14 cellular contexts compared by ENCODE assay signal in the genomic region with DNA sequence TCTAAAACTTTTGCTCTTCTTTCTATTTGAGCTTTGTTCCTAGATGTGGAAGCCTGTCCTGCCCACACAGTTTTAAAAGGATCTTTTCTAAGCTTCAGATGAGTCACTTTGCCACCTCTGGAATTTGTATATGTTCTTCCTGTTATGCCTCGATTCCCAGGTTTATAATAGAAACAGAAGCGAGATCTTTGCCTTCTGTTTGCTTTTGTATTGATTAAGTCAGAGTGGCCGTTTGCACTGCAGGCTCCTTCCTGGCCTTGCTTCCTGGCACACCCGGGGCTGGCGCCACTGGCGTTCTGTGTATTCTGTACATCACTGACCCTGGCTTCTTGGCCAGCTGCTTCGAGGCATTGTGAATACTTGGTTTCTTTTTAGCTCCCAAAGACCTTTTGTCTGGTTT.
DNase-seq lines count a peak whose midpoint lies in the region; ATAC-seq and TF ChIP-seq lines count a peak whose summit lies in the region.
"Had no signal": no experiment of that assay in that cellular context is flagged by ENCODE, and none has a peak within 500 bp of the region (broad histone marks: within the 10 kb centered on the region; RNA-seq: fewer than 3 reads in every experiment).

No MANE protein-coding gene starts in this region.

- no peaks in the 10 kb centered on the region for H3K9me3 Mint-ChIP-seq in progenitor cell of endocrine pancreas (ENCODE audit: low read depth)
- H3K9me3 Mint-ChIP-seq in CD8-positive, alpha-beta T cell: no peaks in the 10 kb centered on the region
- no peaks in the 10 kb centered on the region for H3K9me3 Mint-ChIP-seq in T-helper 2 cell treated with Interferon-gamma antibody and Interleukin-4, amounts not matched to agents 5 μg/mL and 100 μg/mL, for 36 hours
- H3K9me3 Mint-ChIP-seq: dendritic cell treated with granulocyte-macrophage colony-stimulating factor and Interleukin-4, amounts not matched to agents 40 ng/mL and 50 ng/mL, for 4 days; stimulated activated naive CD8-positive, alpha-beta T cell treated with anti-CD3 and anti-CD28 coated beads, Interleukin-15, Interleukin-2, amounts not matched to agents 100 ng/mL and 50 ng/mL, for 24 hours had no signal

- peaks cover 13% of the 10 kb centered on the region for H3K36me3 ChIP-seq in fibroblast of lung (ENCODE audit: control insufficient read depth, insufficient read depth, low read length)
- no peaks in the 10 kb centered on the region for H3K36me3 ChIP-seq in CD8-positive, alpha-beta T cell (ENCODE audit: insufficient read depth, low read length)
- H3K36me3 ChIP-seq: prostate gland had no signal

- no peaks in the 10 kb centered on the region for H3K27me3 Mint-ChIP-seq in progenitor cell of endocrine pancreas
- H3K27me3 Mint-ChIP-seq in CD8-positive, alpha-beta T cell (ENCODE audit: low read depth): peaks cover 2% of the 10 kb centered on the region
- H3K27me3 Mint-ChIP-seq in T-helper 2 cell treated with Interferon-gamma antibody and Interleukin-4, amounts not matched to agents 5 μg/mL and 100 μg/mL, for 36 hours (ENCODE audit: low read depth): peaks cover 3% of the 10 kb centered on the region
- H3K27me3 Mint-ChIP-seq: stimulated activated naive CD8-positive, alpha-beta T cell treated with anti-CD3 and anti-CD28 coated beads, Interleukin-15, Interleukin-2, amounts not matched to agents 100 ng/mL and 50 ng/mL, for 24 hours had no signal

- H2AFZ ChIP-seq in fibroblast of lung (ENCODE audit: low read length): no peak overlapping the region

- in situ Hi-C loops in G401 (cut with HindIII; ENCODE audit: low sequenced_read_pairs): no loop called here

- H3K27me3 ChIP-seq in fibroblast of lung (ENCODE audit: control insufficient read depth, insufficient read depth, low read length): no peaks in the 10 kb centered on the region
- H3K27me3 ChIP-seq in CD8-positive, alpha-beta T cell (ENCODE audit: insufficient read depth, low read length): no peaks in the 10 kb centered on the region

- H3K27ac Mint-ChIP-seq in progenitor cell of endocrine pancreas: peak overlapping the region; percentile 77
- H3K27ac Mint-ChIP-seq in CD8-positive, alpha-beta T cell: no peak overlapping the region
- H3K27ac Mint-ChIP-seq in T-helper 2 cell treated with Interferon-gamma antibody and Interleukin-4, amounts not matched to agents 5 μg/mL and 100 μg/mL, for 36 hours: no peak overlapping the region
- H3K27ac Mint-ChIP-seq: dendritic cell treated with granulocyte-macrophage colony-stimulating factor and Interleukin-4, amounts not matched to agents 40 ng/mL and 50 ng/mL, for 4 days; stimulated activated naive CD8-positive, alpha-beta T cell treated with anti-CD3 and anti-CD28 coated beads, Interleukin-15, Interleukin-2, amounts not matched to agents 100 ng/mL and 50 ng/mL, for 24 hours had no signal

- peak overlapping the region; percentile 30 for H3K27ac ChIP-seq in fibroblast of lung (ENCODE audit: insufficient read depth, low read length)
- H3K27ac ChIP-seq in CD8-positive, alpha-beta T cell (ENCODE audit: low read depth, low read length): no peak overlapping the region
- H3K27ac ChIP-seq: prostate gland had no signal

- no peak overlapping the region for H3K9ac ChIP-seq in fibroblast of lung (ENCODE audit: insufficient read depth, low read length)

- CTCF ChIA-PET in CD8-positive, alpha-beta T cell (lab: Charles Lee): interaction anchor here (2.0 kb wide), 1 partner anchor 101 kb away, joined by 5 read pairs; no protein-coding TSS in a partner anchor

- H3K9me3 ChIP-seq in fibroblast of lung (ENCODE audit: control insufficient read depth, insufficient read depth, low read depth, low read length): no peaks in the 10 kb centered on the region
- H3K9me3 ChIP-seq in CD8-positive, alpha-beta T cell (ENCODE audit: low read length): no peaks in the 10 kb centered on the region
- H3K9me3 ChIP-seq: prostate gland had no signal

- H3K4me3 ChIP-seq in fibroblast of lung (replicated peaks in 1 of 4; ENCODE audit: control extremely low read depth in 1 of 4, insufficient read depth in 1 of 4, low read depth in 3 of 4, low read length in 4 of 4): no peak overlapping the region
- no peak overlapping the region for H3K4me3 ChIP-seq in CD8-positive, alpha-beta T cell (ENCODE audit: low read depth, low read length)
- H3K4me3 ChIP-seq: prostate gland had no signal

- ATAC-seq in CD8-positive, alpha-beta T cell: no peak

- DNase-seq in G401 (ENCODE audit: low spot score) (peak; percentile 27), SW480 (ENCODE audit: low spot score) (peak; percentile 24), fibroblast of lung (ENCODE audit: low read depth in 2 of 2) (peak; percentile 49 to 62), progenitor cell of endocrine pancreas (ENCODE audit: low spot score, unreplicated experiment) (no peak), D341Med (ENCODE audit: low spot score) (no peak), NAMALWA (ENCODE audit: low spot score) (no peak)
- no peak for DNase-seq in CD8-positive, alpha-beta T cell
- DNase-seq in T-helper 2 cell treated with Interferon-gamma antibody and Interleukin-4, amounts not matched to agents 5 μg/mL and 100 μg/mL, for 36 hours (ENCODE audit: low spot score): no peak
- DNase-seq: activated naive CD4-positive, alpha-beta T cell; NCI-H187; stimulated activated CD4-positive, alpha-beta T cell treated with anti-CD3 and anti-CD28 coated beads, Interleukin-4, amount 100 ng/mL, for 1 hour had no signal

- H3K79me2 ChIP-seq in fibroblast of lung (ENCODE audit: control insufficient read depth, insufficient read depth, low read length): no peaks in the 10 kb centered on the region

- intact Hi-C loops in CD8-positive, alpha-beta T cell (cut with DNase I, micrococcal nuclease): no loop called here

- peak overlapping the region; percentile 13 for H3K4me2 ChIP-seq in fibroblast of lung (ENCODE audit: extremely low read depth, insufficient read depth, low read length)

- peaks cover 45% of the 10 kb centered on the region for H3K4me1 ChIP-seq in fibroblast of lung (ENCODE audit: control insufficient read depth, extremely low read depth, insufficient read depth, low read length)
- no peaks in the 10 kb centered on the region for H3K4me1 ChIP-seq in CD8-positive, alpha-beta T cell (ENCODE audit: insufficient read depth, low read length)
- H3K4me1 ChIP-seq: prostate gland had no signal

- POLR2A ChIA-PET in CD8-positive, alpha-beta T cell (lab: Charles Lee): no interaction called here

- TF ChIP-seq CTCF in fibroblast of lung (conservative IDR thresholded peaks at IDR 0.05 in 1 of 2, IDR thresholded peaks at IDR 0.05 in 1 of 2; ENCODE audit: low read depth in 1 of 2, low read length in 2 of 2) (no peak), progenitor cell of endocrine pancreas (IDR thresholded peaks at IDR 0.05; ENCODE audit: unreplicated experiment) (no peak)
- TF ChIP-seq CTCF in CD8-positive, alpha-beta T cell (IDR thresholded peaks at IDR 0.05): no peak

- peaks cover 13% of the 10 kb centered on the region for H3K36me3 Mint-ChIP-seq in progenitor cell of endocrine pancreas (ENCODE audit: insufficient read depth)
- no peaks in the 10 kb centered on the region for H3K36me3 Mint-ChIP-seq in CD8-positive, alpha-beta T cell
- H3K36me3 Mint-ChIP-seq in T-helper 2 cell treated with Interferon-gamma antibody and Interleukin-4, amounts not matched to agents 5 μg/mL and 100 μg/mL, for 36 hours (ENCODE audit: low read depth): no peaks in the 10 kb centered on the region

- H3K4me1 Mint-ChIP-seq in progenitor cell of endocrine pancreas (ENCODE audit: low read depth): peaks cover 72% of the 10 kb centered on the region
- peaks cover 11% of the 10 kb centered on the region for H3K4me1 Mint-ChIP-seq in CD8-positive, alpha-beta T cell (ENCODE audit: low read depth)
- H3K4me1 Mint-ChIP-seq in T-helper 2 cell treated with Interferon-gamma antibody and Interleukin-4, amounts not matched to agents 5 μg/mL and 100 μg/mL, for 36 hours (ENCODE audit: low read depth): peaks cover 2% of the 10 kb centered on the region

- H3K4me3 Mint-ChIP-seq in progenitor cell of endocrine pancreas (ENCODE audit: low read depth): no peak overlapping the region
- H3K4me3 Mint-ChIP-seq in CD8-positive, alpha-beta T cell: no peak overlapping the region
- no peak overlapping the region for H3K4me3 Mint-ChIP-seq in T-helper 2 cell treated with Interferon-gamma antibody and Interleukin-4, amounts not matched to agents 5 μg/mL and 100 μg/mL, for 36 hours
- H3K4me3 Mint-ChIP-seq: dendritic cell treated with granulocyte-macrophage colony-stimulating factor and Interleukin-4, amounts not matched to agents 40 ng/mL and 50 ng/mL, for 4 days; stimulated activated naive CD8-positive, alpha-beta T cell treated with anti-CD3 and anti-CD28 coated beads, Interleukin-15, Interleukin-2, amounts not matched to agents 100 ng/mL and 50 ng/mL, for 24 hours had no signal

- no peaks in the 10 kb centered on the region for H4K20me1 ChIP-seq in fibroblast of lung (ENCODE audit: control insufficient read depth, extremely low read depth, insufficient read depth, low read length)

Comparison
In these comparisons a context has a peak if more than half of its experiments do, and no peak if none do; other contexts are left out.
1. DNase-seq: peak in G401 (single experiment), SW480 (single experiment) and fibroblast of lung (2 of 2); none in progenitor cell of endocrine pancreas (single experiment), CD8-positive, alpha-beta T cell (0 of 7), T-helper 2 cell treated with Interferon-gamma antibody and Interleukin-4, amounts not matched to agents 5 μg/mL and 100 μg/mL, for 36 hours (single experiment), D341Med (single experiment) and NAMALWA (single experiment).